In the genomic region with DNA sequence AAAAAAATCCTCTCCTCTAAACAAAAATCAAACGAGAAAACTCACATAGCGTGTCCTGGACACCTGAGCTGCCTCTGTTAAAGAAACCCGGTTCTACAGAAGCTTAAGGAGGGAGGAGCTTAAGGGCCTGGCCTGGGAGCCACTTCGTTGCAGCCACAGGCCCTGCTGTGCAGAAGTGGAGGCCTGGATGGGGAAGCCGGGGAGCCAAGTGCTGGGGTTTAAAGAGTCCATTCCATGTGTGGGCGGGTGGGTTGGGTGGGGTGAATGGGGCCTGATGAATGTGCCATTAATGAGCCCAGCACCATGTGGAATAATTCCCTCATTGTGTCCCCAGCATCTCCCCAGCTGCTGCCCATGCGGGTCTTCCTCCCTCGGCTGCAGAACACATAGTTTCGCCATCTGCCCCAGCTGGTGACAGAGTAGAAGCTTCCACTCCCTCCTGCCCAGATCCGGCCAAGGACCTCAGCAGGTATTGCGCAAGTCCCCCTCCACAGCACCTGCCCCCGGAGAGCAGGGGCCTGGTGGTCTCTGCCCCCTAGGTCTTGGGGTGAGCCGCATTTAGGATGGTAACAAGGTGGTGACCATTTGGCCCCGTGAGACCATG, we compare ENCODE assay signal across 11 cellular contexts.
DNase-seq lines count a peak whose midpoint lies in the region; TF ChIP-seq lines count a peak whose summit lies in the region.
"Had no signal": no experiment of that assay in that cellular context is flagged by ENCODE, and none has a peak within 500 bp of the region (broad histone marks: within the 10 kb centered on the region; RNA-seq: fewer than 3 reads in every experiment).

No MANE protein-coding gene starts in this region.

- no peak overlapping the region for H3K27ac ChIP-seq in OCI-LY3 (ENCODE audit: low read length)
- H3K27ac ChIP-seq in sigmoid colon = peak overlapping the region; percentile 80 to 88 (median 86)
- H3K27ac ChIP-seq: brain microvascular endothelial cell, KMS-11 had no signal

- WGBS in sigmoid colon, 2 donors = 69 to 82% methylated on average over 14 of the region's 14 CpGs

- DNase-seq in DMS79 (lab: John Stamatoyannopoulos, UW) (peak; percentile 66), DMS79 treated with DMSO at 0.1 percent for 48 hours (lab: John Stamatoyannopoulos, UW) (no peak), hippocampal formation (lab: John Stamatoyannopoulos, UW) (peak; percentile 69 to 74), sigmoid colon (no peak), HUDEP-2 (lab: John Stamatoyannopoulos, UW; ENCODE audit: unreplicated experiment in 76 of 76) (no peak), T1000 (lab: John Stamatoyannopoulos, UW) (no peak)
- DNase-seq in activated CD4-positive, alpha-beta T cell treated with anti-CD3 and anti-CD28 coated beads for 48 hours = no peak
- DNase-seq: brain microvascular endothelial cell had no signal

- H3K9me3 ChIP-seq in OCI-LY3 (ENCODE audit: insufficient read depth, low read length) (no peaks in the 10 kb centered on the region), sigmoid colon (no peaks in the 10 kb centered on the region)

- intact Hi-C loops in sigmoid colon (cut with DNase I) = loop anchor here (5.0 to 10.0 kb wide), 5 partner anchors 49 to 291 kb away; partner anchors contain the start of gene PLEKHA1

- TF ChIP-seq EP300 in sigmoid colon (IDR thresholded peaks at IDR 0.05) = no peak

- no peaks in the 10 kb centered on the region for H3K79me2 ChIP-seq in OCI-LY3 (ENCODE audit: low read length)

- H3K4me1 ChIP-seq in OCI-LY3 (ENCODE audit: low read length) (no peaks in the 10 kb centered on the region), sigmoid colon (peaks cover 0 to 71% (median 63%) of the 10 kb centered on the region in 4 donors)

- H3K27me3 ChIP-seq in OCI-LY3 (ENCODE audit: low read depth, low read length) (peaks cover 15% of the 10 kb centered on the region; the same call in 1 of the 2 replicates), sigmoid colon (no peaks in the 10 kb centered on the region)
- H3K27me3 ChIP-seq: brain microvascular endothelial cell had no signal

- no peak for TF ChIP-seq POLR2A in sigmoid colon (IDR thresholded peaks at IDR 0.05)

- no peak overlapping the region for H2AFZ ChIP-seq in OCI-LY3 (ENCODE audit: low read depth, low read length)

- H3K4me3 ChIP-seq in OCI-LY3 (ENCODE audit: low read length) (no peak overlapping the region), sigmoid colon (no peak overlapping the region)
- H3K4me3 ChIP-seq: lung had no signal

- no peaks in the 10 kb centered on the region for H3K36me3 ChIP-seq in OCI-LY3 (replicated peaks; ENCODE audit: low read depth, low read length)
- peaks cover 0 to 19% (median 9%) of the 10 kb centered on the region in 4 donors for H3K36me3 ChIP-seq in sigmoid colon
- H3K36me3 ChIP-seq: brain microvascular endothelial cell had no signal

- H3K4me2 ChIP-seq in OCI-LY3 (ENCODE audit: low read length) = peak overlapping the region; percentile 24; the same call in 1 of the 2 replicates
- H3K4me2 ChIP-seq: KMS-11 had no signal

- no peaks in the 10 kb centered on the region for H4K20me1 ChIP-seq in OCI-LY3 (ENCODE audit: insufficient read depth, low read length)

- no peak overlapping the region for H3K9ac ChIP-seq in OCI-LY3 (ENCODE audit: low read length)
- H3K9ac ChIP-seq: KMS-11 had no signal

- no peak for TF ChIP-seq CTCF in OCI-LY3 (IDR thresholded peaks at IDR 0.05; ENCODE audit: low read depth, low read length)
- no peak for TF ChIP-seq CTCF in sigmoid colon (IDR thresholded peaks at IDR 0.05)

Comparison
In these comparisons a context has a peak if more than half of its experiments do, and no peak if none do; other contexts are left out.
1. DNase-seq: peak in DMS79 (single experiment) and hippocampal formation (2 of 2); none in DMS79 treated with DMSO at 0.1 percent for 48 hours (single experiment), sigmoid colon (single experiment), HUDEP-2 (0 of 76), activated CD4-positive, alpha-beta T cell treated with anti-CD3 and anti-CD28 coated beads for 48 hours (single experiment) and T1000 (single experiment).